ENCODE assay signal across 23 cellular contexts in genomic region chr14:55739967-55740707, GRCh38.
DNase-seq lines count a peak whose midpoint lies in the region; ATAC-seq and TF ChIP-seq lines count a peak whose summit lies in the region.
"Had no signal": no experiment of that assay in that cellular context is flagged by ENCODE, and none has a peak within 500 bp of the region (broad histone marks: within the 10 kb centered on the region; RNA-seq: fewer than 3 reads in every experiment).

No MANE protein-coding gene starts in this region.

- H3K36me3 ChIP-seq in breast epithelium: no peaks in the 10 kb centered on the region
- no peaks in the 10 kb centered on the region for H3K36me3 ChIP-seq in neuronal stem cell (replicated peaks in 1 of 2; ENCODE audit: control insufficient read depth in 2 of 2, insufficient read depth in 2 of 2, low read length in 2 of 2)
- H3K36me3 ChIP-seq: esophagus squamous epithelium, SJSA1 had no signal

- H3K4ac ChIP-seq in neuronal stem cell (ENCODE audit: low read length): no peak overlapping the region

- no peak overlapping the region for H2BK5ac ChIP-seq in neuronal stem cell (ENCODE audit: low read length)

- no peak overlapping the region for H2BK120ac ChIP-seq in neuronal stem cell (ENCODE audit: low read depth, low read length)

- intact Hi-C loops in breast epithelium (cut with DNase I; ENCODE audit: low total_unique reads): no loop called here

- DNase-seq in LNCaP clone FGC (ENCODE audit: low read depth) (peak; percentile 91), breast epithelium (ENCODE audit: low spot score in 2 of 2) (peak in 1 of 2 donors; percentile 55), neuronal stem cell (ENCODE audit: low spot score) (no peak), omental fat pad (ENCODE audit: low spot score) (no peak), DMS153 (lab: John Stamatoyannopoulos, UW) (no peak)
- DNase-seq in activated naive CD4-positive, alpha-beta T cell (lab: John Stamatoyannopoulos, UW): no peak
- DNase-seq: activated CD4-positive, alpha-beta T cell treated with anti-CD3 and anti-CD28 coated beads for 36 hours; activated CD8-positive, alpha-beta memory T cell treated with anti-CD3 and anti-CD28 coated beads, Interleukin-2, amount 10 ng/mL, durations not matched to agents 7 days and 5 days; activated naive CD8-positive, alpha-beta T cell treated with anti-CD3 and anti-CD28 coated beads, Interleukin-2, amount 50 U/mL, for 24 hours; CD8-positive, alpha-beta T cell; central memory CD4-positive, alpha-beta T cell; esophagus squamous epithelium; KG1; naive thymus-derived CD8-positive, alpha-beta T cell; NCI-H1092; OCI-M1; stimulated activated naive CD4-positive, alpha-beta T cell; T-helper 9 cell had no signal

- peak overlapping the region; percentile 18 for H2AFZ ChIP-seq in neuronal stem cell (ENCODE audit: low read length)

- H3K27me3 ChIP-seq in breast epithelium (no peaks in the 10 kb centered on the region), neuronal stem cell (ENCODE audit: control insufficient read depth in 3 of 3, insufficient read depth in 3 of 3, low read depth in 1 of 3, low read length in 3 of 3) (no peaks in the 10 kb centered on the region)
- H3K27me3 ChIP-seq: esophagus squamous epithelium, SJSA1 had no signal

- no peak overlapping the region for H4K91ac ChIP-seq in neuronal stem cell (ENCODE audit: low read depth, low read length, poor library complexity)

- no peak overlapping the region for H3K4me2 ChIP-seq in neuronal stem cell (ENCODE audit: insufficient read depth, low read length, poor library complexity, severe bottlenecking)

- ATAC-seq in omental fat pad (ENCODE audit: low FRiP score) (no peak), HG03520 (IDR thresholded peaks at IDR 0.05; ENCODE audit: unreplicated experiment) (no peak)
- ATAC-seq: activated CD4-positive, alpha-beta T cell treated with anti-CD3 and anti-CD28 coated beads for 36 hours; activated CD8-positive, alpha-beta memory T cell treated with anti-CD3 and anti-CD28 coated beads, Interleukin-2, amount 10 ng/mL, durations not matched to agents 7 days and 5 days; activated naive CD8-positive, alpha-beta T cell treated with anti-CD3 and anti-CD28 coated beads, Interleukin-2, amount 50 U/mL, for 24 hours; activated T-helper 17 cell treated with anti-CD3 and anti-CD28 coated beads, Interleukin-2, amount 50 U/mL, for 72 hours; CD8-positive, alpha-beta T cell; naive thymus-derived CD8-positive, alpha-beta T cell had no signal

- H4K8ac ChIP-seq in neuronal stem cell (ENCODE audit: low read depth, low read length): no peak overlapping the region

- TF ChIP-seq POLR2A in breast epithelium (IDR thresholded peaks at IDR 0.05): no peak

- H2BK12ac ChIP-seq in neuronal stem cell (ENCODE audit: low read length): no peak overlapping the region

- H3K9ac ChIP-seq in neuronal stem cell (ENCODE audit: low read depth, low read length, poor library complexity): no peak overlapping the region

- no peak overlapping the region for H3K4me3 ChIP-seq in LNCaP clone FGC (ENCODE audit: low read depth, low read length)
- no peak overlapping the region for H3K4me3 ChIP-seq in breast epithelium
- no peak overlapping the region for H3K4me3 ChIP-seq in neuronal stem cell (ENCODE audit: low read length in 2 of 2)
- H3K4me3 ChIP-seq: esophagus squamous epithelium, lung, SJSA1 had no signal

- TF ChIP-seq CTCF in 22Rv1 (IDR thresholded peaks at IDR 0.05) (no peak), LNCaP clone FGC (IDR thresholded peaks at IDR 0.05; ENCODE audit: control insufficient read depth, extremely low read depth, insufficient read depth) (no peak), breast epithelium (IDR thresholded peaks at IDR 0.05) (no peak), omental fat pad (IDR thresholded peaks at IDR 0.05) (no peak)

- peak overlapping the region; percentile 54 for H3K18ac ChIP-seq in neuronal stem cell (ENCODE audit: low read length)

- H3K27ac ChIP-seq in 22Rv1: peak overlapping the region; percentile 52
- H3K27ac ChIP-seq in breast epithelium: peak overlapping the region; percentile 70 to 77
- no peak overlapping the region for H3K27ac ChIP-seq in neuronal stem cell (replicated peaks; ENCODE audit: low read length)
- H3K27ac ChIP-seq: esophagus squamous epithelium, SJSA1 had no signal

- H3K23ac ChIP-seq in neuronal stem cell (ENCODE audit: low read depth, low read length, poor library complexity): no peak overlapping the region

- no peak overlapping the region for H3K14ac ChIP-seq in neuronal stem cell (ENCODE audit: low read length)

- peaks cover 0 to 10% of the 10 kb centered on the region in 2 donors for H3K4me1 ChIP-seq in breast epithelium
- H3K4me1 ChIP-seq in neuronal stem cell (ENCODE audit: control insufficient read depth in 2 of 2, insufficient read depth in 1 of 2, low read depth in 1 of 2, low read length in 2 of 2): peaks cover 13 to 17% of the 10 kb centered on the region in 2 donors
- H3K4me1 ChIP-seq: esophagus squamous epithelium, SJSA1 had no signal

- H2BK15ac ChIP-seq in neuronal stem cell (ENCODE audit: low read length): no peak overlapping the region

- no peaks in the 10 kb centered on the region for H3K79me1 ChIP-seq in neuronal stem cell (ENCODE audit: low read depth, low read length)

- no peak overlapping the region for H2AK5ac ChIP-seq in neuronal stem cell (ENCODE audit: low read depth, low read length)

- no CpG with 5 or more reads among the region's 6 CpGs for WGBS in neuronal stem cell (ENCODE audit: extremely low coverage in 2 of 2, insufficient read length in 2 of 2, insufficient replicate concordance in 1 of 2), 2 donors

- H3K9me3 ChIP-seq in breast epithelium (no peaks in the 10 kb centered on the region), neuronal stem cell (replicated peaks in 1 of 2; ENCODE audit: control insufficient read depth in 2 of 2, insufficient read depth in 1 of 2, low read depth in 1 of 2, low read length in 2 of 2) (peaks cover 0 to 8% of the 10 kb centered on the region in 2 donors)
- H3K9me3 ChIP-seq: esophagus squamous epithelium had no signal
